In genomic region chr20:53679597-53680309, GRCh38 we compare ENCODE assay signal across 10 cellular contexts.
DNase-seq lines count a peak whose midpoint lies in the region; TF ChIP-seq lines count a peak whose summit lies in the region.
"Had no signal": no experiment of that assay in that cellular context is flagged by ENCODE, and none has a peak within 500 bp of the region (broad histone marks: within the 10 kb centered on the region; RNA-seq: fewer than 3 reads in every experiment).

No MANE protein-coding gene starts in this region.

- H3K4me1 ChIP-seq in PC-9 (replicated peaks; ENCODE audit: insufficient read depth) (peaks cover 35% of the 10 kb centered on the region), MM.1S (ENCODE audit: low read length) (no peaks in the 10 kb centered on the region)

- H2AFZ ChIP-seq in PC-9 (peak overlapping the region; percentile 83), MM.1S (ENCODE audit: low read length) (no peak overlapping the region)

- H3K9me3 ChIP-seq in PC-9 (ENCODE audit: insufficient read depth, low read depth) (no peaks in the 10 kb centered on the region), MM.1S (replicated peaks; ENCODE audit: insufficient read depth, low read length) (no peaks in the 10 kb centered on the region)

- H3K4me3 ChIP-seq in PC-9 (no peak overlapping the region), epithelial cell of esophagus (ENCODE audit: low read length) (no peak overlapping the region), MM.1S (ENCODE audit: low read length) (no peak overlapping the region)

- H3K4me1 Mint-ChIP-seq in T-helper 2 cell treated with Interferon-gamma antibody and Interleukin-4, amounts not matched to agents 5 μg/mL and 100 μg/mL, for 36 hours (ENCODE audit: low read depth): peaks cover 28% of the 10 kb centered on the region

- intact Hi-C loops in PC-9 (cut with micrococcal nuclease; ENCODE audit: unreplicated experiment): no loop called here

- peak overlapping the region; percentile 42 for H3K4me3 Mint-ChIP-seq in T-helper 2 cell treated with Interferon-gamma antibody and Interleukin-4, amounts not matched to agents 5 μg/mL and 100 μg/mL, for 36 hours

- TF ChIP-seq CTCF in PC-9 (conservative IDR thresholded peaks at IDR 0.05) (no peak), epithelial cell of esophagus (IDR thresholded peaks at IDR 0.05; ENCODE audit: insufficient read depth, low read depth, low read length, missing control alignments) (no peak), RWPE1 (conservative IDR thresholded peaks at IDR 0.05; ENCODE audit: low read depth) (no peak), MM.1S (IDR thresholded peaks at IDR 0.05; ENCODE audit: low read length) (no peak)

- DNase-seq in T-helper 2 cell treated with Interferon-gamma antibody and Interleukin-4, amounts not matched to agents 5 μg/mL and 100 μg/mL, for 36 hours (ENCODE audit: low spot score): no peak
- DNase-seq in T-helper 2 cell (no peak), PC-9 (peak in 1 of 2 experiments; percentile 58), epithelial cell of esophagus (ENCODE audit: low read depth) (peak; percentile 27), putamen (ENCODE audit: low spot score) (peak; percentile 39), RWPE1 (ENCODE audit: low spot score) (no peak), NCI-H2227 treated with DMSO at 0.1 percent for 48 hours (lab: John Stamatoyannopoulos, UW) (no peak), MM.1S (no peak)
- DNase-seq: activated effector memory CD4-positive, alpha-beta T cell treated with Interleukin-2 at 50 U/mL for 16 hours; NCI-H510A had no signal

- CTCF ChIA-PET in PC-9 (lab: Charles Lee): no interaction called here
- CTCF ChIA-PET in RWPE1 (lab: Yijun Ruan, JAX): no interaction called here

- no peak overlapping the region for H3K9ac ChIP-seq in MM.1S (ENCODE audit: low read length)

- H3K36me3 Mint-ChIP-seq in T-helper 2 cell treated with Interferon-gamma antibody and Interleukin-4, amounts not matched to agents 5 μg/mL and 100 μg/mL, for 36 hours (ENCODE audit: low read depth): no peaks in the 10 kb centered on the region

- H3K79me2 ChIP-seq in PC-9 (ENCODE audit: low read depth) (no peaks in the 10 kb centered on the region), MM.1S (ENCODE audit: low read length) (no peaks in the 10 kb centered on the region)

- no TSS peak for BruUV-seq in PC-9 (replicated peaks; lab: Mats Ljungman, UMichigan)

- peaks cover 18% of the 10 kb centered on the region for H3F3A ChIP-seq in PC-9 (ENCODE audit: insufficient read depth, low read depth)
- no peaks in the 10 kb centered on the region for H3F3A ChIP-seq in MM.1S (ENCODE audit: insufficient read depth, low read length)

- H3K9me2 ChIP-seq in PC-9 (ENCODE audit: insufficient read depth) (no peaks in the 10 kb centered on the region), MM.1S (replicated peaks; ENCODE audit: insufficient read depth, low read length) (no peaks in the 10 kb centered on the region)

- H3K4me2 ChIP-seq in PC-9 (peak overlapping the region; percentile 31), MM.1S (ENCODE audit: low read depth, low read length) (no peak overlapping the region)

- no peaks in the 10 kb centered on the region for H4K20me1 ChIP-seq in PC-9 (ENCODE audit: insufficient read depth)
- H4K20me1 ChIP-seq in MM.1S (ENCODE audit: insufficient read depth, low read length): no peaks in the 10 kb centered on the region

- H3K36me3 ChIP-seq in PC-9 (ENCODE audit: low read depth): no peaks in the 10 kb centered on the region
- no peaks in the 10 kb centered on the region for H3K36me3 ChIP-seq in MM.1S (replicated peaks; ENCODE audit: insufficient read depth, low read length)

- POLR2A ChIA-PET in PC-9 (lab: Charles Lee; ENCODE audit: unreplicated experiment): no interaction called here
- POLR2A ChIA-PET in RWPE1 (lab: Yijun Ruan, JAX; ENCODE audit: low non-redundant PET): no interaction called here

- H3K27me3 ChIP-seq in PC-9 (ENCODE audit: insufficient read depth, low read depth) (no peaks in the 10 kb centered on the region), MM.1S (replicated peaks; ENCODE audit: insufficient read depth, low read length) (no peaks in the 10 kb centered on the region)

- no peaks in the 10 kb centered on the region for H3K9me3 Mint-ChIP-seq in T-helper 2 cell treated with Interferon-gamma antibody and Interleukin-4, amounts not matched to agents 5 μg/mL and 100 μg/mL, for 36 hours

- H3K27me3 Mint-ChIP-seq in T-helper 2 cell treated with Interferon-gamma antibody and Interleukin-4, amounts not matched to agents 5 μg/mL and 100 μg/mL, for 36 hours (ENCODE audit: low read depth): no peaks in the 10 kb centered on the region

- peak overlapping the region; percentile 71 for H3K27ac Mint-ChIP-seq in T-helper 2 cell treated with Interferon-gamma antibody and Interleukin-4, amounts not matched to agents 5 μg/mL and 100 μg/mL, for 36 hours

- H3K27ac ChIP-seq in PC-9: peak overlapping the region; percentile 58
- no peak overlapping the region for H3K27ac ChIP-seq in RWPE1
- no peak overlapping the region for H3K27ac ChIP-seq in MM.1S (ENCODE audit: low read length)

Comparison
In these comparisons a context has a peak if more than half of its experiments do, and no peak if none do; other contexts are left out.
1. DNase-seq: peak in epithelial cell of esophagus (single experiment) and putamen (single experiment); none in T-helper 2 cell treated with Interferon-gamma antibody and Interleukin-4, amounts not matched to agents 5 μg/mL and 100 μg/mL, for 36 hours (single experiment), T-helper 2 cell (0 of 5), RWPE1 (single experiment), NCI-H2227 treated with DMSO at 0.1 percent for 48 hours (single experiment) and MM.1S (single experiment).